14 cellular contexts compared by ENCODE assay signal in genomic region chr3:114274929-114275328, GRCh38. TPM values are rescaled to one million over a fixed set of nuclear protein-coding genes. Genes with fewer than 3 reads are reported as not detected.
DNase-seq lines count a peak whose midpoint lies in the region; ATAC-seq and TF ChIP-seq lines count a peak whose summit lies in the region.
"Had no signal": no experiment of that assay in that cellular context is flagged by ENCODE, and none has a peak within 500 bp of the region (broad histone marks: within the 10 kb centered on the region; RNA-seq: fewer than 3 reads in every experiment).

No MANE protein-coding gene starts in this region.

- no peaks in the 10 kb centered on the region for H3K36me3 ChIP-seq in Karpas-422 (ENCODE audit: insufficient read depth, low read length)
- H3K36me3 ChIP-seq in brain microvascular endothelial cell (replicated peaks): no peaks in the 10 kb centered on the region
- H3K36me3 ChIP-seq in upper lobe of right lung: no peaks in the 10 kb centered on the region
- H3K36me3 ChIP-seq: thoracic aorta had no signal

- H3K9me3 ChIP-seq in Karpas-422 (ENCODE audit: low read length) (no peaks in the 10 kb centered on the region), upper lobe of right lung (no peaks in the 10 kb centered on the region)

- peak overlapping the region; percentile 74; the same call in 1 of the 2 replicates for H2AFZ ChIP-seq in Karpas-422 (ENCODE audit: low read length)

- H3K4me1 ChIP-seq in Karpas-422 (ENCODE audit: low read length): peaks cover 8% of the 10 kb centered on the region
- no peaks in the 10 kb centered on the region for H3K4me1 ChIP-seq in upper lobe of right lung

- H3K4me3 ChIP-seq in Karpas-422 (ENCODE audit: low read length) (no peak overlapping the region), brain microvascular endothelial cell (ENCODE audit: low read depth, low read length) (no peak overlapping the region), upper lobe of right lung (no peak overlapping the region)
- H3K4me3 ChIP-seq: thoracic aorta had no signal

- intact Hi-C loops in upper lobe of right lung (cut with DNase I): no loop called here

- peak; percentile 10 for DNase-seq in GM04503 (ENCODE audit: low read depth)
- DNase-seq in Karpas-422: peak; percentile 61
- DNase-seq in brain microvascular endothelial cell: peak; percentile 23
- DNase-seq in kidney tubule cell (ENCODE audit: low spot score): peak; percentile 75
- no peak for DNase-seq in upper lobe of right lung
- DNase-seq: CD4-positive, alpha-beta T cell; NCI-H1105; occipital lobe had no signal

- no peaks in the 10 kb centered on the region for H3K79me2 ChIP-seq in Karpas-422 (ENCODE audit: low read length)

- no peak overlapping the region for H3K27ac ChIP-seq in Karpas-422 (ENCODE audit: low read length)
- H3K27ac ChIP-seq in brain microvascular endothelial cell: no peak overlapping the region
- no peak overlapping the region for H3K27ac ChIP-seq in upper lobe of right lung
- H3K27ac ChIP-seq: thoracic aorta had no signal

- in situ Hi-C loops in brain microvascular endothelial cell (cut with HindIII; ENCODE audit: low pct_ligation_motif_present, low sequenced_read_pairs): no loop called here

- ATAC-seq in upper lobe of right lung: no peak
- ATAC-seq in GM19328 (IDR thresholded peaks at IDR 0.05; ENCODE audit: unreplicated experiment): no peak
- ATAC-seq in GM21515 (IDR thresholded peaks at IDR 0.05; ENCODE audit: unreplicated experiment): no peak
- ATAC-seq in HG02840 (IDR thresholded peaks at IDR 0.05; ENCODE audit: low FRiP score, unreplicated experiment): no peak

- no peak overlapping the region for H3K4me2 ChIP-seq in Karpas-422 (ENCODE audit: low read depth, low read length, poor library complexity, severe bottlenecking)

- no peaks in the 10 kb centered on the region for H3K9me2 ChIP-seq in Karpas-422 (replicated peaks; ENCODE audit: insufficient read depth, low read length)

- H3K9ac ChIP-seq in Karpas-422 (ENCODE audit: low read length): no peak overlapping the region; the same call in 1 of the 2 replicates

- H3K27me3 ChIP-seq in Karpas-422 (ENCODE audit: low read length): no peaks in the 10 kb centered on the region
- H3K27me3 ChIP-seq in brain microvascular endothelial cell (replicated peaks): no peaks in the 10 kb centered on the region
- H3K27me3 ChIP-seq in upper lobe of right lung: no peaks in the 10 kb centered on the region

- TF ChIP-seq CTCF in brain microvascular endothelial cell (IDR thresholded peaks at IDR 0.05; ENCODE audit: low read depth, low read length, missing control alignments): no peak
- TF ChIP-seq CTCF in upper lobe of right lung (IDR thresholded peaks at IDR 0.05): no peak

- no peaks in the 10 kb centered on the region for H4K20me1 ChIP-seq in Karpas-422 (ENCODE audit: insufficient read depth, low read depth, low read length)

RNA-seq across cellular contexts. Expression of gene TIGIT, which starts 18.9 kb away (rescaled TPM):
- total RNA-seq in Karpas-422 (2014; rRNA removed; shearing (Covaris generic); ENCODE audit: low replicate concordance): 1.2 and 3.3 TPM in 2 replicates
- total RNA-seq in upper lobe of right lung: 1.7 TPM
- total RNA-seq: endothelial cell of umbilical vein, lung microvascular endothelial cell, occipital lobe had no signal

RNA-seq across cellular contexts. Expression of gene ZNF80, which starts 37.6 kb away (rescaled TPM):
- not detected in 2 replicates for total RNA-seq in Karpas-422 (2014; rRNA removed; shearing (Covaris generic); ENCODE audit: low replicate concordance)
- not detected for total RNA-seq in upper lobe of right lung
- total RNA-seq: endothelial cell of umbilical vein, lung microvascular endothelial cell, occipital lobe, thoracic aorta had no signal
